In genomic region chr15:32426491-32426890, GRCh38 we compare ENCODE assay signal across 11 cellular contexts. TPM values are rescaled to one million over a fixed set of nuclear protein-coding genes. Genes with fewer than 3 reads are reported as not detected.
DNase-seq lines count a peak whose midpoint lies in the region; ATAC-seq, FAIRE-seq and TF ChIP-seq lines count a peak whose summit lies in the region.
"Not testable (repeated sequence)": the region's sequence is repeated elsewhere in the genome, so short reads cannot be mapped to it uniquely, and the experiment has no call there.
"Had no signal": no experiment of that assay in that cellular context is flagged by ENCODE, and none has a peak within 500 bp of the region (broad histone marks: within the 10 kb centered on the region; RNA-seq: fewer than 3 reads in every experiment).

No MANE protein-coding gene starts in this region.

- not testable (repeated sequence) for H3K9me3 ChIP-seq in right cardiac atrium (ENCODE audit: control insufficient read depth, low read length); lower lobe of right lung; tibial artery

- intact Hi-C loops in right cardiac atrium (cut with DNase I); lower lobe of right lung (cut with DNase I); tibial artery (cut with DNase I; ENCODE audit: low total_unique reads): not testable (repeated sequence)

- H3K27me3 ChIP-seq in right cardiac atrium (ENCODE audit: control insufficient read depth, insufficient read depth); lower lobe of right lung (ENCODE audit: low read depth); tibial artery: not testable (repeated sequence)

- H3K27ac ChIP-seq in right cardiac atrium (ENCODE audit: low read length); lower lobe of right lung; tibial artery: not testable (repeated sequence)

- H3K4me1 ChIP-seq in right cardiac atrium (ENCODE audit: control insufficient read depth, insufficient read depth, low read length); lower lobe of right lung; tibial artery: not testable (repeated sequence)

- not testable (repeated sequence) for ATAC-seq in right cardiac atrium, lower lobe of right lung

- 72% methylated on average over 4 of the region's 4 CpGs for WGBS in right cardiac atrium

- not testable (repeated sequence) for FAIRE-seq in RCC 7860 (lab: Jason Lieb, UNC)

- not testable (repeated sequence) for H3K36me3 ChIP-seq in lower lobe of right lung, tibial artery

- DNase-seq in RCC 7860 (ENCODE audit: low spot score) (peak; percentile 1), dedifferentiated amniotic fluid mesenchymal stem cell (ENCODE audit: extremely low spot score) (peak; percentile 8), fibroblast of the aortic adventitia (ENCODE audit: low read depth) (peak; percentile 0), right cardiac atrium (peak in 2 of 3 donors; percentile 16 to 68), lower lobe of right lung (peak; percentile 41), retina (peak; percentile 0), tibial artery (peak; percentile 60 to 68)

- not testable (repeated sequence) for TF ChIP-seq CTCF in fibroblast of the aortic adventitia (IDR thresholded peaks at IDR 0.05; ENCODE audit: insufficient read depth, low read length); lower lobe of right lung (IDR thresholded peaks at IDR 0.05); tibial artery (IDR thresholded peaks at IDR 0.05)

- H3K4me3 ChIP-seq in fibroblast of the aortic adventitia (ENCODE audit: low read depth, low read length); right cardiac atrium (ENCODE audit: low read length); lower lobe of right lung; tibial artery: not testable (repeated sequence)

RNA-seq across cellular contexts. Expression of gene GOLGA8K, which starts 23.4 kb away (rescaled TPM):
- total RNA-seq in fibroblast of the aortic adventitia (ENCODE audit: low replicate concordance) (0.65 TPM in 1 of 2 replicates, not detected in the other), right cardiac atrium (1 to 10 TPM in 1 of 4 donors, under 1 TPM in 2, not detected in 1; 0.31 to 1.5 (median 0.34) TPM), lower lobe of right lung (1.9 TPM)
- polyA plus RNA-seq in right cardiac atrium, result 0.50 TPM
- total RNA-seq: A172; CD4-positive, CD25-positive, alpha-beta regulatory T cell; HT-29 had no signal
- polyA plus RNA-seq: CD4-positive, CD25-positive, alpha-beta regulatory T cell had no signal

RNA-seq across cellular contexts. Expression of gene GOLGA8O, which starts 28.9 kb away (rescaled TPM):
- 0.09 and 0.33 TPM in 2 replicates for total RNA-seq in fibroblast of the aortic adventitia (ENCODE audit: low replicate concordance)
- 1 to 10 TPM in 2 of 4 donors, under 1 TPM in 2; 0.47 to 2.4 (median 1.2) TPM for total RNA-seq in right cardiac atrium
- 1.00 TPM for polyA plus RNA-seq in right cardiac atrium
- total RNA-seq in lower lobe of right lung, result not detected
- total RNA-seq: A172; CD4-positive, CD25-positive, alpha-beta regulatory T cell; H9; HT-29 had no signal
- polyA plus RNA-seq: CD4-positive, CD25-positive, alpha-beta regulatory T cell had no signal

Comparison
In these comparisons a context has a peak if more than half of its experiments do, and no peak if none do; other contexts are left out.
1. DNase-seq: peak in every context shown above with its lines; median percentile 64 in tibial artery; 42 in right cardiac atrium; 41 in lower lobe of right lung; 8 in dedifferentiated amniotic fluid mesenchymal stem cell; 1 in RCC 7860; 0 in fibroblast of the aortic adventitia; 0 in retina.